Comparison of ENCODE assay signal across 13 cellular contexts in genomic region chr3:32969656-32970055, GRCh38. TPM values are rescaled to one million over a fixed set of nuclear protein-coding genes. Genes with fewer than 3 reads are reported as not detected.
A peak's percentile ranks its signal among the peaks of the same experiment; 100 is the strongest.
DNase-seq lines count a peak whose midpoint lies in the region; ATAC-seq lines count a peak whose summit lies in the region.
"Had no signal": no experiment of that assay in that cellular context is flagged by ENCODE, and none has a peak within 500 bp of the region (broad histone marks: within the 10 kb centered on the region; RNA-seq: fewer than 3 reads in every experiment).

No MANE protein-coding gene starts in this region.

- ATAC-seq in HG02588 (IDR thresholded peaks at IDR 0.05; ENCODE audit: unreplicated experiment), result no peak
- no peak for ATAC-seq in HG02885 (IDR thresholded peaks at IDR 0.05; ENCODE audit: poor library complexity, unreplicated experiment)
- ATAC-seq: body of pancreas; stimulated activated effector memory CD8-positive, alpha-beta T cell treated with anti-CD3 and anti-CD28 coated beads, Interleukin-12 subunit alpha, Interleukin-12 subunit beta, amount 100 ng/mL, for 72 hours had no signal

- peak; percentile 5 for DNase-seq in NCI-H146 (lab: John Stamatoyannopoulos, UW)
- no peak for DNase-seq in NCI-H146 treated with DMSO at 0.1 percent for 48 hours (lab: John Stamatoyannopoulos, UW; ENCODE audit: unreplicated experiment)
- peak; percentile 91 for DNase-seq in NCI-H2029 treated with DMSO at 0.1 percent for 48 hours (lab: John Stamatoyannopoulos, UW)
- DNase-seq in astrocyte of the hippocampus (ENCODE audit: low read depth, low spot score), result peak; percentile 21
- DNase-seq in pulmonary artery endothelial cell (ENCODE audit: low read depth, low spot score), result peak; percentile 8
- DNase-seq in NOMO-1 treated with DMSO at 0.1 percent for 48 hours (lab: John Stamatoyannopoulos, UW; ENCODE audit: unreplicated experiment), result no peak
- DNase-seq: activated effector memory CD4-positive, alpha-beta T cell treated with anti-CD3 and anti-CD28 coated beads, Interleukin-2, amount 50 U/mL, for 16 hours; body of pancreas; effector CD4-positive, alpha-beta T cell; stimulated activated CD4-positive, alpha-beta T cell treated with anti-CD3 and anti-CD28 coated beads, Interleukin-4, amount 100 ng/mL, for 4 hours had no signal

RNA-seq across cellular contexts. Expression of gene CCR4, which starts 18.2 kb away (rescaled TPM):
- 0.21 TPM in 1 of 2 replicates, not detected in the other for total RNA-seq in pulmonary artery endothelial cell
- total RNA-seq: body of pancreas had no signal

Comparison
In these comparisons a context has a peak if more than half of its experiments do, and no peak if none do; other contexts are left out.
1. DNase-seq: peak in NCI-H146 (single experiment), NCI-H2029 treated with DMSO at 0.1 percent for 48 hours (single experiment), astrocyte of the hippocampus (single experiment) and pulmonary artery endothelial cell (single experiment); none in NCI-H146 treated with DMSO at 0.1 percent for 48 hours (single experiment) and NOMO-1 treated with DMSO at 0.1 percent for 48 hours (single experiment).